In the genomic region with DNA sequence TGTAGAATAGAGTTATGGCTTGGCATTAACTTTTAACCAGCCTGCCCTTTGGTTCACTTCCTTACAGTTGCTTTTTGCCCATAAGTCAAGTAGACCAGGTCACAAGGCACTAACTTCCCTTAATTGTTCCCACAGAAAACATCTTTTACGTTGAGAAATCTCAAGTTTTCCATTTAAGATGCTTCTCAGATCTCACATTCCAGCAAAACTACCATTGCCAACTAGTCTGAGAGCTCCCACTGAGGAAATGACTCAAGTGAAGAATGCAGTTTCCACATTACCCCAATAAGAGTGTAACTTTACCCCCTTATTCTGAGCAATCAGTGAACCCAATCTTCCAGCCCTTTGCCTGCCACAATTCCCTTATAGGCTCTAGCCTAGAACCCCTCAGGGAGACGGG, we compare ENCODE assay signal across 26 cellular contexts.
"Had no signal": no experiment of that assay in that cellular context is flagged by ENCODE, and none has a peak within 500 bp of the region (broad histone marks: within the 10 kb centered on the region; RNA-seq: fewer than 3 reads in every experiment).

No MANE protein-coding gene starts in this region.

- H3K36me3 ChIP-seq: left ventricle myocardium inferior, pancreas, prostate gland, stomach, thyroid gland, upper lobe of right lung had no signal

- H3K27ac Mint-ChIP-seq: mesothelial cell of epicardium; naive B cell; natural killer cell; nephron progenitor cell; stimulated activated naive B cell treated with anti-CD40 and anti-IgM and Interleukin-4, amounts not matched to agents 10 μg/mL and 1 μg/mL and 100 μg/mL, for 72 hours had no signal

- H3K4me1 Mint-ChIP-seq: mesothelial cell of epicardium; naive B cell; natural killer cell; stimulated activated naive B cell treated with anti-CD40 and anti-IgM and Interleukin-4, amounts not matched to agents 10 μg/mL and 1 μg/mL and 100 μg/mL, for 72 hours had no signal

- H3K36me3 Mint-ChIP-seq: naive B cell; natural killer cell; stimulated activated naive B cell treated with anti-CD40 and anti-IgM and Interleukin-4, amounts not matched to agents 10 μg/mL and 1 μg/mL and 100 μg/mL, for 72 hours had no signal

- H3K4me3 Mint-ChIP-seq: mesothelial cell of epicardium; naive B cell; natural killer cell; nephron progenitor cell; stimulated activated naive B cell treated with anti-CD40 and anti-IgM and Interleukin-4, amounts not matched to agents 10 μg/mL and 1 μg/mL and 100 μg/mL, for 72 hours had no signal

- H3K4me1 ChIP-seq: left ventricle myocardium inferior, pancreas, prostate gland, stomach, testis, thyroid gland, upper lobe of right lung had no signal

- ATAC-seq: natural killer cell; pancreas; right cardiac atrium; sciatic nerve; stimulated activated naive B cell treated with anti-CD40 and anti-IgM and Interleukin-4, amounts not matched to agents 10 μg/mL and 1 μg/mL and 100 μg/mL, for 72 hours; stimulated activated naive CD8-positive, alpha-beta T cell treated with anti-CD3 and anti-CD28 coated beads, Interleukin-15, Interleukin-2, amounts not matched to agents 100 U/mL and 50 U/mL, for 24 hours; upper lobe of right lung had no signal

- DNase-seq: islet precursor cell; left ventricle myocardium inferior; mesendoderm; naive B cell; natural killer cell; nephron progenitor cell; pancreas; posterior cingulate gyrus; retina; right cardiac atrium; stimulated activated CD4-positive, alpha-beta T cell treated with anti-CD3 and anti-CD28 coated beads, Interleukin-12 subunit alpha, Interleukin-12 subunit beta, amount 100 ng/mL, for 4 hours; stimulated activated CD4-positive, alpha-beta T cell treated with anti-CD3 and anti-CD28 coated beads, Interleukin-15, amount 100 ng/mL, for 24 hours; stimulated activated CD4-positive, alpha-beta T cell treated with anti-CD3 and anti-CD28 coated beads, Interleukin-2, amount 100 ng/mL, for 24 hours; stimulated activated CD4-positive, alpha-beta T cell treated with anti-CD3 and anti-CD28 coated beads, Interleukin-4, amount 100 ng/mL, for 1 hour; stimulated activated naive B cell treated with anti-CD40 and anti-IgM and Interleukin-4, amounts not matched to agents 10 μg/mL and 1 μg/mL and 100 μg/mL, for 72 hours; stimulated activated naive CD8-positive, alpha-beta T cell treated with anti-CD3 and anti-CD28 coated beads, Interleukin-15, Interleukin-2, amounts not matched to agents 100 U/mL and 50 U/mL, for 24 hours; stomach; testis; thyroid gland; trophoblast cell; upper lobe of right lung had no signal

- H3K9me3 ChIP-seq: pancreas, prostate gland, testis, thyroid gland, upper lobe of right lung had no signal

- H3K27me3 ChIP-seq: pancreas, stomach, testis, thyroid gland, upper lobe of right lung had no signal

- H3K27ac ChIP-seq: left ventricle myocardium inferior, pancreas, prostate gland, skin epidermis, stomach, testis, thyroid gland, upper lobe of right lung had no signal

- H3K4me3 ChIP-seq: left ventricle myocardium inferior, lung, pancreas, prostate gland, skin epidermis, stomach, testis, thyroid gland, upper lobe of right lung had no signal

- H3K27me3 Mint-ChIP-seq: naive B cell; stimulated activated naive B cell treated with anti-CD40 and anti-IgM and Interleukin-4, amounts not matched to agents 10 μg/mL and 1 μg/mL and 100 μg/mL, for 72 hours had no signal
